In the genomic region with DNA sequence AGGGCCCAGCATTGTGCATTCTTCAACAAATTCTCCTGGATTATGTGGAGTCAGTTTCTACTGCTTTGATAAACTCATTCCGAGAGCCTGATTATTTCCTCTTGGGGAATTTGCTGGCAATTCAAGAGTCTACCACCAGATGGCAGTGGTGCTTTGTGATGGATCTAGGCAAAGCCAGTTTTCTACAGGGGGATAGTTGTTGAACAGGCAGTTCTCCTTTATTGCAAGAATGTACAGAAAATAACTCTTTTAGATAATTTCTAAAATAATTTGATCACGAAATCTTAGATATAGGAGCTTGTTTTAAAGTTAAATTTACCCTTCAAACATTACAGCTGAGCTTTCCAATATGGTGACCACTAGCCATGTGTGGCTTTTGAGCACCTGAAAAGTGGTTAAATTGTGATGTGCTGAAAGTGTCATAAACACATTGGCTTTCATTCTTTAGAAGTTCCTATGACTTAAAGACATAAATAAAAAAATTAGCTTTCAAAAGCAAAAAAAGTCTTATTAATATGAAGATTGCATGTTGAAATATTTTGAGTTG, we compare ENCODE assay signal across 8 cellular contexts.
DNase-seq lines count a peak whose midpoint lies in the region; ATAC-seq and TF ChIP-seq lines count a peak whose summit lies in the region.

No MANE protein-coding gene starts in this region.

- H3K9me3 Mint-ChIP-seq in memory B cell: peaks cover 5% of the 10 kb centered on the region

- peaks cover 3% of the 10 kb centered on the region for H3K36me3 Mint-ChIP-seq in memory B cell

- peak; percentile 84 for TF ChIP-seq CTCF in GM12873 (IDR thresholded peaks at IDR 0.05; ENCODE audit: insufficient read depth, low read depth, low read length, missing control alignments)
- TF ChIP-seq CTCF in WERI-Rb-1 (IDR thresholded peaks at IDR 0.05; ENCODE audit: low read depth, low read length): peak; percentile 75
- peak; percentile 90 for TF ChIP-seq CTCF in cardiac fibroblast (IDR thresholded peaks at IDR 0.05; ENCODE audit: low read depth, low read length)

- H3K4me3 Mint-ChIP-seq in memory B cell: no peak overlapping the region

- no peak overlapping the region for H3K4me3 ChIP-seq in WERI-Rb-1 (ENCODE audit: low read depth, low read length)
- H3K4me3 ChIP-seq in cardiac fibroblast (replicated peaks in 1 of 2; ENCODE audit: low read depth in 2 of 2, low read length in 2 of 2): no peak overlapping the region

- peak overlapping the region; percentile 77 for H3K27ac ChIP-seq in WERI-Rb-1

- H3K27me3 ChIP-seq in WERI-Rb-1 (ENCODE audit: insufficient read depth, low read depth, severe bottlenecking): no peaks in the 10 kb centered on the region

- H3K27me3 Mint-ChIP-seq in memory B cell: peaks cover 2% of the 10 kb centered on the region

- H3K9me3 ChIP-seq in WERI-Rb-1 (ENCODE audit: severe bottlenecking): no peaks in the 10 kb centered on the region

- peak; percentile 39 for ATAC-seq in memory B cell (ENCODE audit: low read depth)
- ATAC-seq in HG03175 (IDR thresholded peaks at IDR 0.05; ENCODE audit: unreplicated experiment): no peak

- no peak overlapping the region for H3K27ac Mint-ChIP-seq in memory B cell

- in situ Hi-C loops in ACHN (cut with HindIII; ENCODE audit: low pct_ligation_motif_present, low pct_unique_long_range_greater_than_20kb, low sequenced_read_pairs): no loop called here

- H3K36me3 ChIP-seq in WERI-Rb-1: no peaks in the 10 kb centered on the region

- DNase-seq in ACHN: peak; percentile 74
- peak; percentile 56 for DNase-seq in NCI-H2107 treated with DMSO at 0.1 percent for 48 hours (lab: John Stamatoyannopoulos, UW; ENCODE audit: unreplicated experiment)
- DNase-seq in WERI-Rb-1: peak; percentile 81
- DNase-seq in cardiac fibroblast (ENCODE audit: low read depth in 2 of 2): peak; percentile 90
- DNase-seq in memory B cell (ENCODE audit: low spot score in 2 of 2): peak; percentile 74 to 78
- DNase-seq in stimulated activated CD8-positive, alpha-beta memory T cell treated with anti-CD3 and anti-CD28 coated beads, Interleukin-7, amount 100 ng/mL, for 1 hour (ENCODE audit: low read depth in 2 of 2): peak; percentile 27 to 45

- peaks cover 3% of the 10 kb centered on the region for H3K4me1 Mint-ChIP-seq in memory B cell

Comparison
In these comparisons a context has a peak if more than half of its experiments do, and no peak if none do; other contexts are left out.
1. DNase-seq: peak in every context shown above with its lines; median percentile 90 in cardiac fibroblast; 81 in WERI-Rb-1; 76 in memory B cell; 74 in ACHN; 56 in NCI-H2107 treated with DMSO at 0.1 percent for 48 hours; 36 in stimulated activated CD8-positive, alpha-beta memory T cell treated with anti-CD3 and anti-CD28 coated beads, Interleukin-7, amount 100 ng/mL, for 1 hour.